Comparison of ENCODE assay signal across 8 cellular contexts in genomic region chr1:220089650-220090556, GRCh38.
DNase-seq lines count a peak whose midpoint lies in the region; ATAC-seq lines count a peak whose summit lies in the region.

Gene BPNT1, minus strand, starts transcription at chr1:220089788. Its CDS starts 9,942 bp downstream, at chr1:220079846.

- DNase-seq in AG20443 (ENCODE audit: low spot score) (peak; percentile 95), NCI-H446 treated with DMSO at 0.1 percent for 48 hours (lab: John Stamatoyannopoulos, UW) (peak; percentile 93), cerebellar cortex (ENCODE audit: low spot score) (peak; percentile 95), islet precursor cell (peak; percentile 96)
- DNase-seq in stimulated activated CD4-positive, alpha-beta T cell treated with anti-CD3 and anti-CD28 coated beads, Interleukin-15, amount 100 ng/mL, for 1 hour (ENCODE audit: low read depth in 1 of 2, low spot score in 1 of 2), result peak; percentile 91 to 94

- ATAC-seq in GM19035 (IDR thresholded peaks at IDR 0.05; ENCODE audit: unreplicated experiment), result peak; percentile 62
- peak; percentile 66 for ATAC-seq in HG03354 (IDR thresholded peaks at IDR 0.05; ENCODE audit: poor library complexity, severe bottlenecking, unreplicated experiment)
- ATAC-seq in activated CD4-positive, CD25-positive, alpha-beta regulatory T cell treated with anti-CD3 and anti-CD28 coated beads, Interleukin-2, amount 50 U/mL, for 24 hours, result peak; percentile 70 to 76

Comparison
In these comparisons a context has a peak if more than half of its experiments do, and no peak if none do; other contexts are left out.
1. Peak in every context shown above with its lines: DNase-seq and ATAC-seq.